12 cellular contexts compared by ENCODE assay signal in the genomic region with DNA sequence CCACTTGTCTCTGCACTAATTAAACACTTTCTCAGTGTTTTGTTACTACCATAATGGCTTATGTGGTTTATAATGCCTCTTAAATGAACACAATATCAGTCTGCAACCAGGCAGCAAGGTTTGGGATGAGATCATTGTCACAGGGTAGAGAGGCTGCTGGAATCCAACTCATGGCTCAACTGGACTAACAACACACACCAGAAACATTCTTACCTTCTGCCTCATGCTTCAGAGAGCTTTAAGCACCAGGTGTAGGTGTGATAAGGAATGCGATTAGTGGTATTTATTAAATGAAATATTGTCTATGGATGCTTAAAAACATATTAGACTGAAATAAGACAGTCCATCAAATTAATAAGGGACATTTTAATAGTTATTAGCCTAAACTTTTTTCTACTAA. TPM values are rescaled to one million over a fixed set of nuclear protein-coding genes. Genes with fewer than 3 reads are reported as not detected.
"Had no signal": no experiment of that assay in that cellular context is flagged by ENCODE, and none has a peak within 500 bp of the region (broad histone marks: within the 10 kb centered on the region; RNA-seq: fewer than 3 reads in every experiment).

No MANE protein-coding gene starts in this region.

- H3K9me3 ChIP-seq: HAP-1 had no signal

- FAIRE-seq: H1, H54 had no signal

- H3K4me1 ChIP-seq: HAP-1 had no signal

- H2AFZ ChIP-seq: GM23248 had no signal

- ATAC-seq: GM23338, HCT116 had no signal

- H3K9ac ChIP-seq: GM23248 had no signal

- H3K27ac ChIP-seq: GM23248 had no signal

- H3K36me3 ChIP-seq: HAP-1 had no signal

- H3K4me2 ChIP-seq: GM23338 had no signal

- DNase-seq: GM23248, GOT3, H7, H9, HCEC 1CT, HFFc6 had no signal

- H3K4me3 ChIP-seq: GM23248, GM23338, HAP-1 had no signal

RNA-seq across cellular contexts. Expression of a gene that starts 25.4 kb away (rescaled TPM):
- total RNA-seq: GM23248, GM23338, H1, H4, H9, HFFc6 had no signal
- polyA plus RNA-seq: GM23248, GM23338, H1 had no signal
